Comparison of ENCODE assay signal across 1 cellular context in the genomic region with DNA sequence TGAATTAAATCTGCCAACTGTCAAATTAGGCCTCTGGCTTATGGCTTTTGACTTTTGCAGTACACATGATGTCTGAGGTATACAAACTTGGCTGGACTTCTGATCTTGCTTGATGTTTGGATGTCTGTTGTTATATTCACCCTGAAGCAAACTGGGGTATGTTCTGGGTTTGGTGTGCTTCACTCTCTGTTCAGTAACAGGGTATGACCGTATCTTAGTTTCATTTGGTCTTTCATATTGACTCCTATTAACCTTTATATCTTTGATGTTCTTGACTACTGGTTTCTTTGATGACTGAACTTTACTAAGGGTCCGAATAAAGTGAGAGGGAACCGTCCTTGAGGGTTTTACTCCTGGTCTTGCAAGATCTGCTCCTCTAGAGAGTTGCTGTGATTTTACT.
TF ChIP-seq lines count a peak whose summit lies in the region.

No MANE protein-coding gene starts in this region.

TF ChIP-seq in K562, 482 proteins besides CTCF, POLR2A, EP300 and RAD21:
- no peak for TF ChIP-seq TCF7L2 (IDR thresholded peaks at IDR 0.05; ENCODE audit: low read depth, low read length)
- no peak for TF ChIP-seq ZNF253 (CRISPR knock-in tag; conservative IDR thresholded peaks at IDR 0.05)
- TF ChIP-seq SP1 (CRISPR knock-in tag; IDR thresholded peaks at IDR 0.05) = no peak
- no peak for TF ChIP-seq SMAD4 (CRISPR knock-in tag; conservative IDR thresholded peaks at IDR 0.05)
- no peak for TF ChIP-seq SRSF1 (IDR thresholded peaks at IDR 0.05; ENCODE audit: low read depth, low read length)
- TF ChIP-seq DACH1 (IDR thresholded peaks at IDR 0.05; ENCODE audit: partially characterized antibody) = no peak
- TF ChIP-seq POLR2H (tag; IDR thresholded peaks at IDR 0.05; ENCODE audit: low read depth) = no peak
- TF ChIP-seq XRCC5 (IDR thresholded peaks at IDR 0.05; ENCODE audit: low read depth, low read length) = no peak
- TF ChIP-seq ZBTB8A (IDR thresholded peaks at IDR 0.05; ENCODE audit: partially characterized antibody) = no peak
- TF ChIP-seq, protein P1, sequence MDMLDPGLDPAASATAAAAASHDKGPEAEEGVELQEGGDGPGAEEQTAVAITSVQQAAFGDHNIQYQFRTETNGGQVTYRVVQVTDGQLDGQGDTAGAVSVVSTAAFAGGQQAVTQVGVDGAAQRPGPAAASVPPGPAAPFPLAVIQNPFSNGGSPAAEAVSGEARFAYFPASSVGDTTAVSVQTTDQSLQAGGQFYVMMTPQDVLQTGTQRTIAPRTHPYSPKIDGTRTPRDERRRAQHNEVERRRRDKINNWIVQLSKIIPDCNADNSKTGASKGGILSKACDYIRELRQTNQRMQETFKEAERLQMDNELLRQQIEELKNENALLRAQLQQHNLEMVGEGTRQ (CRISPR knock-in tag; IDR thresholded peaks at IDR 0.05) = no peak
- TF ChIP-seq STAG1 (CRISPR knock-in tag; IDR thresholded peaks at IDR 0.05; ENCODE audit: borderline replicate concordance) = no peak
- TF ChIP-seq NR4A1 (CRISPR knock-in tag; IDR thresholded peaks at IDR 0.05) = no peak
- no peak for TF ChIP-seq NR4A1 (tag; IDR thresholded peaks at IDR 0.05)
- TF ChIP-seq MTA1 (IDR thresholded peaks at IDR 0.05; ENCODE audit: borderline replicate concordance) = no peak
- TF ChIP-seq, protein P2, sequence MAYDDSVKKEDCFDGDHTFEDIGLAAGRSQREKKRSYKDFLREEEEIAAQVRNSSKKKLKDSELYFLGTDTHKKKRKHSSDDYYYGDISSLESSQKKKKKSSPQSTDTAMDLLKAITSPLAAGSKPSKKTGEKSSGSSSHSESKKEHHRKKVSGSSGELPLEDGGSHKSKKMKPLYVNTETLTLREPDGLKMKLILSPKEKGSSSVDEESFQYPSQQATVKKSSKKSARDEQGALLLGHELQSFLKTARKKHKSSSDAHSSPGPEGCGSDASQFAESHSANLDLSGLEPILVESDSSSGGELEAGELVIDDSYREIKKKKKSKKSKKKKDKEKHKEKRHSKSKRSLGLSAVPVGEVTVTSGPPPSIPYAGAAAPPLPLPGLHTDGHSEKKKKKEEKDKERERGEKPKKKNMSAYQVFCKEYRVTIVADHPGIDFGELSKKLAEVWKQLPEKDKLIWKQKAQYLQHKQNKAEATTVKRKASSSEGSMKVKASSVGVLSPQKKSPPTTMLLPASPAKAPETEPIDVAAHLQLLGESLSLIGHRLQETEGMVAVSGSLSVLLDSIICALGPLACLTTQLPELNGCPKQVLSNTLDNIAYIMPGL (CRISPR knock-in tag; IDR thresholded peaks at IDR 0.05) = no peak
- TF ChIP-seq FOSL1 (tag; conservative IDR thresholded peaks at IDR 0.05) = no peak
